1 cellular context compared by ENCODE assay signal in the genomic region with DNA sequence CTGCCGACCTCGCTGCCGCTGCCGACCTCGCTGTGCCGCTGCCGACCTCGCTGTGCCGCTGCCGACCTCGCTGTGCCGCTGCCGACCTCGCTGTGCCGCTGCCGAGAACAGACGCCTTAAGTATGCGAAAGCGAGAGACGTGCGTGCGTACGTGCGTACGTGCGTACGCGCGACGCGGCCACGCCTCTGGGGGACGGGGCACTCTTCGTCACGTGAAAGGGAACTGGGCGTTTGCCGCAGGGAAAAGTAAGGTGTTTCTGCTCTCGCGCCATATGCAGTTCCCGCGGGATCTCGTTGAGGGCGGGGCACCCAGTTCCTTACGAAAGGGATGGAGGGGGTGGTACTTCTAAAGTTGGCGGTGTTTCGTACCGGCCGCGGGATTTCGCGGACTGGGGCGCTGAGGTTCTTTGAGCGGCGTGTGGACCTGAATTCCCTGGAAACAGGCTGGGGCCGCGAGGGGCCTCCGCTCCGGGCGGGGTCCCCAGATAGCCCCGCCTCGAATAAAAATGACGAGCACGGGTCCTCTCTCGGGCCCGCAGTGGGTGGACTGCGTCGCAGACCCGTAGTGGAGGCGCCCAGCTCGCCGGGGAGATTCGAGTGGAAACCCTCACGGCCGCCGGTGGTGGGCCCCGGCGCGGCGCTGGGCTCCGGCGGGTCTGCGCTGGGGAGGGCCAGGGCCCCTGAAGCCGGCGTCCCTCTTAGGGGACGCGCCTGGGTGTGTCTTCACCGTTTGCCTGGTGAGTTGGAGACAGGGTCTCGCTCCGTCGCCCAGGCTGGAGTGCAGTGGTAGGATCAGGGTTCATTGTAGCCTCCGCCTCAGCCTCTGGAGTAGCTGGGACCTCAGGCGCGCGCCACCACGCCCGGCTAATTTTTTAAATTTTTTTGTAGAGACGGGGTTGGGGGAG.
TF ChIP-seq lines count a peak whose summit lies in the region.

A gene (minus strand): TSS at position 94 of the 905 bp plus-strand sequence. CDS start 167 bp downstream, outside the sequence.

TF ChIP-seq in HepG2, 621 proteins besides CTCF, POLR2A, EP300 and RAD21 (continued from another document and continues in another):
- TF ChIP-seq, protein P1, sequence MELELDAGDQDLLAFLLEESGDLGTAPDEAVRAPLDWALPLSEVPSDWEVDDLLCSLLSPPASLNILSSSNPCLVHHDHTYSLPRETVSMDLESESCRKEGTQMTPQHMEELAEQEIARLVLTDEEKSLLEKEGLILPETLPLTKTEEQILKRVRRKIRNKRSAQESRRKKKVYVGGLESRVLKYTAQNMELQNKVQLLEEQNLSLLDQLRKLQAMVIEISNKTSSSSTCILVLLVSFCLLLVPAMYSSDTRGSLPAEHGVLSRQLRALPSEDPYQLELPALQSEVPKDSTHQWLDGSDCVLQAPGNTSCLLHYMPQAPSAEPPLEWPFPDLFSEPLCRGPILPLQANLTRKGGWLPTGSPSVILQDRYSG (CRISPR knock-in tag; IDR thresholded peaks at IDR 0.05): 0 out of 2 replicates have a peak, but pooled peaks have one; percentile 34
- TF ChIP-seq, protein P2, sequence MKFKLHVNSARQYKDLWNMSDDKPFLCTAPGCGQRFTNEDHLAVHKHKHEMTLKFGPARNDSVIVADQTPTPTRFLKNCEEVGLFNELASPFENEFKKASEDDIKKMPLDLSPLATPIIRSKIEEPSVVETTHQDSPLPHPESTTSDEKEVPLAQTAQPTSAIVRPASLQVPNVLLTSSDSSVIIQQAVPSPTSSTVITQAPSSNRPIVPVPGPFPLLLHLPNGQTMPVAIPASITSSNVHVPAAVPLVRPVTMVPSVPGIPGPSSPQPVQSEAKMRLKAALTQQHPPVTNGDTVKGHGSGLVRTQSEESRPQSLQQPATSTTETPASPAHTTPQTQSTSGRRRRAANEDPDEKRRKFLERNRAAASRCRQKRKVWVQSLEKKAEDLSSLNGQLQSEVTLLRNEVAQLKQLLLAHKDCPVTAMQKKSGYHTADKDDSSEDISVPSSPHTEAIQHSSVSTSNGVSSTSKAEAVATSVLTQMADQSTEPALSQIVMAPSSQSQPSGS (CRISPR knock-in tag; IDR thresholded peaks at IDR 0.05): peak; percentile 82
- TF ChIP-seq SOX6 (IDR thresholded peaks at IDR 0.05) (no peak), SOX6 (CRISPR knock-in tag; IDR thresholded peaks at IDR 0.05) (peak; percentile 71), ETV6 (CRISPR knock-in tag; conservative IDR thresholded peaks at IDR 0.05) (peak; percentile 8; the same call in 1 of the 2 replicates), HIVEP1 (CRISPR knock-in tag; IDR thresholded peaks at IDR 0.05) (peak; percentile 68; the same call in 1 of the 2 replicates), ZNF564 (CRISPR knock-in tag; IDR thresholded peaks at IDR 0.05) (peak; percentile 80; the same call in 1 of the 2 replicates), GATAD1 (CRISPR knock-in tag; IDR thresholded peaks at IDR 0.05) (peak; percentile 94), SMAD9 (CRISPR knock-in tag; IDR thresholded peaks at IDR 0.05) (peak; percentile 58; the same call in 1 of the 2 replicates), ARNT2 (CRISPR knock-in tag; IDR thresholded peaks at IDR 0.05; ENCODE audit: low read depth) (peak; percentile 96), ZNF7 (CRISPR knock-in tag; IDR thresholded peaks at IDR 0.05) (no peak), POLR2AphosphoS2 (IDR thresholded peaks at IDR 0.05; ENCODE audit: low read depth, low read length) (no peak), ZNF879 (CRISPR knock-in tag; IDR thresholded peaks at IDR 0.05) (no peak), NCOA2 (CRISPR knock-in tag; IDR thresholded peaks at IDR 0.05) (peak; percentile 16), ZNF709 (CRISPR knock-in tag; IDR thresholded peaks at IDR 0.05) (peak; percentile 96), HOXA7 (CRISPR knock-in tag; IDR thresholded peaks at IDR 0.05) (no peak), XBP1 (CRISPR knock-in tag; IDR thresholded peaks at IDR 0.05) (0 out of 2 replicates have a peak, but pooled peaks have one; percentile 44), ZNF598 (CRISPR knock-in tag; IDR thresholded peaks at IDR 0.05; ENCODE audit: borderline replicate concordance) (peak; percentile 98), TAF1 (CRISPR knock-in tag; IDR thresholded peaks at IDR 0.05) (peak; percentile 91), ZNF652 (CRISPR knock-in tag; IDR thresholded peaks at IDR 0.05; ENCODE audit: borderline replicate concordance, low read depth) (0 out of 2 replicates have a peak, but pooled peaks have one; percentile 12), MED13 (CRISPR knock-in tag; IDR thresholded peaks at IDR 0.05) (peak; percentile 77; the same call in 1 of the 2 replicates), ZBTB7A (CRISPR knock-in tag; IDR thresholded peaks at IDR 0.05) (no peak; the same call in 1 of the 2 replicates), FOXK2 (IDR thresholded peaks at IDR 0.05) (peak; percentile 71; the same call in 1 of the 2 replicates), GATA4 (IDR thresholded peaks at IDR 0.05; ENCODE audit: borderline replicate concordance, low read depth) (peak; percentile 83), ZFY (CRISPR knock-in tag; IDR thresholded peaks at IDR 0.05) (peak; percentile 88), SRSF9 (IDR thresholded peaks at IDR 0.05; ENCODE audit: borderline replicate concordance, insufficient read depth, low read depth, low read length, poor library complexity, severe bottlenecking) (no peak), HES4 (CRISPR knock-in tag; IDR thresholded peaks at IDR 0.05; ENCODE audit: borderline replicate concordance) (peak; percentile 97), ZFP1 (CRISPR knock-in tag; IDR thresholded peaks at IDR 0.05) (peak; percentile 72; the same call in 1 of the 2 replicates), ZNF672 (CRISPR knock-in tag; IDR thresholded peaks at IDR 0.05) (no peak; the same call in 1 of the 2 replicates), ISL2 (CRISPR knock-in tag; IDR thresholded peaks at IDR 0.05) (peak; percentile 63)
- TF ChIP-seq, protein P3, sequence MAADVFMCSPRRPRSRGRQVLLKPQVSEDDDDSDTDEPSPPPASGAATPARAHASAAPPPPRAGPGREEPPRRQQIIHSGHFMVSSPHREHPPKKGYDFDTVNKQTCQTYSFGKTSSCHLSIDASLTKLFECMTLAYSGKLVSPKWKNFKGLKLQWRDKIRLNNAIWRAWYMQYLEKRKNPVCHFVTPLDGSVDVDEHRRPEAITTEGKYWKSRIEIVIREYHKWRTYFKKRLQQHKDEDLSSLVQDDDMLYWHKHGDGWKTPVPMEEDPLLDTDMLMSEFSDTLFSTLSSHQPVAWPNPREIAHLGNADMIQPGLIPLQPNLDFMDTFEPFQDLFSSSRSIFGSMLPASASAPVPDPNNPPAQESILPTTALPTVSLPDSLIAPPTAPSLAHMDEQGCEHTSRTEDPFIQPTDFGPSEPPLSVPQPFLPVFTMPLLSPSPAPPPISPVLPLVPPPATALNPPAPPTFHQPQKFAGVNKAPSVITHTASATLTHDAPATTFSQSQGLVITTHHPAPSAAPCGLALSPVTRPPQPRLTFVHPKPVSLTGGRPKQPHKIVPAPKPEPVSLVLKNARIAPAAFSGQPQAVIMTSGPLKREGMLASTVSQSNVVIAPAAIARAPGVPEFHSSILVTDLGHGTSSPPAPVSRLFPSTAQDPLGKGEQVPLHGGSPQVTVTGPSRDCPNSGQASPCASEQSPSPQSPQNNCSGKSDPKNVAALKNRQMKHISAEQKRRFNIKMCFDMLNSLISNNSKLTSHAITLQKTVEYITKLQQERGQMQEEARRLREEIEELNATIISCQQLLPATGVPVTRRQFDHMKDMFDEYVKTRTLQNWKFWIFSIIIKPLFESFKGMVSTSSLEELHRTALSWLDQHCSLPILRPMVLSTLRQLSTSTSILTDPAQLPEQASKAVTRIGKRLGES (CRISPR knock-in tag; IDR thresholded peaks at IDR 0.05; ENCODE audit: borderline replicate concordance): peak; percentile 86
- TF ChIP-seq, protein P4, sequence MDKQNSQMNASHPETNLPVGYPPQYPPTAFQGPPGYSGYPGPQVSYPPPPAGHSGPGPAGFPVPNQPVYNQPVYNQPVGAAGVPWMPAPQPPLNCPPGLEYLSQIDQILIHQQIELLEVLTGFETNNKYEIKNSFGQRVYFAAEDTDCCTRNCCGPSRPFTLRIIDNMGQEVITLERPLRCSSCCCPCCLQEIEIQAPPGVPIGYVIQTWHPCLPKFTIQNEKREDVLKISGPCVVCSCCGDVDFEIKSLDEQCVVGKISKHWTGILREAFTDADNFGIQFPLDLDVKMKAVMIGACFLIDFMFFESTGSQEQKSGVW (CRISPR knock-in tag; IDR thresholded peaks at IDR 0.05; ENCODE audit: borderline replicate concordance): no peak
- TF ChIP-seq, protein P5, sequence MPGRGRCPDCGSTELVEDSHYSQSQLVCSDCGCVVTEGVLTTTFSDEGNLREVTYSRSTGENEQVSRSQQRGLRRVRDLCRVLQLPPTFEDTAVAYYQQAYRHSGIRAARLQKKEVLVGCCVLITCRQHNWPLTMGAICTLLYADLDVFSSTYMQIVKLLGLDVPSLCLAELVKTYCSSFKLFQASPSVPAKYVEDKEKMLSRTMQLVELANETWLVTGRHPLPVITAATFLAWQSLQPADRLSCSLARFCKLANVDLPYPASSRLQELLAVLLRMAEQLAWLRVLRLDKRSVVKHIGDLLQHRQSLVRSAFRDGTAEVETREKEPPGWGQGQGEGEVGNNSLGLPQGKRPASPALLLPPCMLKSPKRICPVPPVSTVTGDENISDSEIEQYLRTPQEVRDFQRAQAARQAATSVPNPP (CRISPR knock-in tag; IDR thresholded peaks at IDR 0.05): peak; percentile 96
- TF ChIP-seq, protein P6, sequence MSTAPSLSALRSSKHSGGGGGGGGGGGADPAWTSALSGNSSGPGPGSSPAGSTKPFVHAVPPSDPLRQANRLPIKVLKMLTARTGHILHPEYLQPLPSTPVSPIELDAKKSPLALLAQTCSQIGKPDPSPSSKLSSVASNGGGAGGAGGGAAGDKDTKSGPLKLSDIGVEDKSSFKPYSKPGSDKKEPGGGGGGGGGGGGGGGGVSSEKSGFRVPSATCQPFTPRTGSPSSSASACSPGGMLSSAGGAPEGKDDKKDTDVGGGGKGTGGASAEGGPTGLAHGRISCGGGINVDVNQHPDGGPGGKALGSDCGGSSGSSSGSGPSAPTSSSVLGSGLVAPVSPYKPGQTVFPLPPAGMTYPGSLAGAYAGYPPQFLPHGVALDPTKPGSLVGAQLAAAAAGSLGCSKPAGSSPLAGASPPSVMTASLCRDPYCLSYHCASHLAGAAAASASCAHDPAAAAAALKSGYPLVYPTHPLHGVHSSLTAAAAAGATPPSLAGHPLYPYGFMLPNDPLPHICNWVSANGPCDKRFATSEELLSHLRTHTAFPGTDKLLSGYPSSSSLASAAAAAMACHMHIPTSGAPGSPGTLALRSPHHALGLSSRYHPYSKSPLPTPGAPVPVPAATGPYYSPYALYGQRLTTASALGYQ (CRISPR knock-in tag; IDR thresholded peaks at IDR 0.05): peak; percentile 71; the same call in 1 of the 2 replicates
- TF ChIP-seq, protein P7, sequence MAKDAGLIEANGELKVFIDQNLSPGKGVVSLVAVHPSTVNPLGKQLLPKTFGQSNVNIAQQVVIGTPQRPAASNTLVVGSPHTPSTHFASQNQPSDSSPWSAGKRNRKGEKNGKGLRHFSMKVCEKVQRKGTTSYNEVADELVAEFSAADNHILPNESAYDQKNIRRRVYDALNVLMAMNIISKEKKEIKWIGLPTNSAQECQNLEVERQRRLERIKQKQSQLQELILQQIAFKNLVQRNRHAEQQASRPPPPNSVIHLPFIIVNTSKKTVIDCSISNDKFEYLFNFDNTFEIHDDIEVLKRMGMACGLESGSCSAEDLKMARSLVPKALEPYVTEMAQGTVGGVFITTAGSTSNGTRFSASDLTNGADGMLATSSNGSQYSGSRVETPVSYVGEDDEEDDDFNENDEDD (CRISPR knock-in tag; IDR thresholded peaks at IDR 0.05; ENCODE audit: borderline replicate concordance): peak; percentile 79; the same call in 1 of the 2 replicates
- TF ChIP-seq, protein P8, sequence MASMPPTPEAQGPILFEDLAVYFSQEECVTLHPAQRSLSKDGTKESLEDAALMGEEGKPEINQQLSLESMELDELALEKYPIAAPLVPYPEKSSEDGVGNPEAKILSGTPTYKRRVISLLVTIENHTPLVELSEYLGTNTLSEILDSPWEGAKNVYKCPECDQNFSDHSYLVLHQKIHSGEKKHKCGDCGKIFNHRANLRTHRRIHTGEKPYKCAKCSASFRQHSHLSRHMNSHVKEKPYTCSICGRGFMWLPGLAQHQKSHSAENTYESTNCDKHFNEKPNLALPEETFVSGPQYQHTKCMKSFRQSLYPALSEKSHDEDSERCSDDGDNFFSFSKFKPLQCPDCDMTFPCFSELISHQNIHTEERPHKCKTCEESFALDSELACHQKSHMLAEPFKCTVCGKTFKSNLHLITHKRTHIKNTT (CRISPR knock-in tag; IDR thresholded peaks at IDR 0.05): no peak
- TF ChIP-seq, protein P9, sequence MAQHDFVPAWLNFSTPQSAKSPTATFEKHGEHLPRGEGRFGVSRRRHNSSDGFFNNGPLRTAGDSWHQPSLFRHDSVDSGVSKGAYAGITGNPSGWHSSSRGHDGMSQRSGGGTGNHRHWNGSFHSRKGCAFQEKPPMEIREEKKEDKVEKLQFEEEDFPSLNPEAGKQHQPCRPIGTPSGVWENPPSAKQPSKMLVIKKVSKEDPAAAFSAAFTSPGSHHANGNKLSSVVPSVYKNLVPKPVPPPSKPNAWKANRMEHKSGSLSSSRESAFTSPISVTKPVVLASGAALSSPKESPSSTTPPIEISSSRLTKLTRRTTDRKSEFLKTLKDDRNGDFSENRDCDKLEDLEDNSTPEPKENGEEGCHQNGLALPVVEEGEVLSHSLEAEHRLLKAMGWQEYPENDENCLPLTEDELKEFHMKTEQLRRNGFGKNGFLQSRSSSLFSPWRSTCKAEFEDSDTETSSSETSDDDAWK (CRISPR knock-in tag; IDR thresholded peaks at IDR 0.05): no peak
- TF ChIP-seq, protein P10, sequence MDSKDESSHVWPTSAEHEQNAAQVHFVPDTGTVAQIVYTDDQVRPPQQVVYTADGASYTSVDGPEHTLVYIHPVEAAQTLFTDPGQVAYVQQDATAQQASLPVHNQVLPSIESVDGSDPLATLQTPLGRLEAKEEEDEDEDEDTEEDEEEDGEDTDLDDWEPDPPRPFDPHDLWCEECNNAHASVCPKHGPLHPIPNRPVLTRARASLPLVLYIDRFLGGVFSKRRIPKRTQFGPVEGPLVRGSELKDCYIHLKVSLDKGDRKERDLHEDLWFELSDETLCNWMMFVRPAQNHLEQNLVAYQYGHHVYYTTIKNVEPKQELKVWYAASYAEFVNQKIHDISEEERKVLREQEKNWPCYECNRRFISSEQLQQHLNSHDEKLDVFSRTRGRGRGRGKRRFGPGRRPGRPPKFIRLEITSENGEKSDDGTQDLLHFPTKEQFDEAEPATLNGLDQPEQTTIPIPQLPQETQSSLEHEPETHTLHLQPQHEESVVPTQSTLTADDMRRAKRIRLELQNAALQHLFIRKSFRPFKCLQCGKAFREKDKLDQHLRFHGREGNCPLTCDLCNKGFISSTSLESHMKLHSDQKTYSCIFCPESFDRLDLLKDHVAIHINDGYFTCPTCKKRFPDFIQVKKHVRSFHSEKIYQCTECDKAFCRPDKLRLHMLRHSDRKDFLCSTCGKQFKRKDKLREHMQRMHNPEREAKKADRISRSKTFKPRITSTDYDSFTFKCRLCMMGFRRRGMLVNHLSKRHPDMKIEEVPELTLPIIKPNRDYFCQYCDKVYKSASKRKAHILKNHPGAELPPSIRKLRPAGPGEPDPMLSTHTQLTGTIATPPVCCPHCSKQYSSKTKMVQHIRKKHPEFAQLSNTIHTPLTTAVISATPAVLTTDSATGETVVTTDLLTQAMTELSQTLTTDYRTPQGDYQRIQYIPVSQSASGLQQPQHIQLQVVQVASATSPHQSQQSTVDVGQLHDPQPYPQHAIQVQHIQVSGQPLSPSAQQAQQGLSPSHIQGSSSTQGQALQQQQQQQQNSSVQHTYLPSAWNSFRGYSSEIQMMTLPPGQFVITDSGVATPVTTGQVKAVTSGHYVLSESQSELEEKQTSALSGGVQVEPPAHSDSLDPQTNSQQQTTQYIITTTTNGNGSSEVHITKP (CRISPR knock-in tag; IDR thresholded peaks at IDR 0.05; ENCODE audit: low read depth): peak; percentile 63
- TF ChIP-seq, protein P11, sequence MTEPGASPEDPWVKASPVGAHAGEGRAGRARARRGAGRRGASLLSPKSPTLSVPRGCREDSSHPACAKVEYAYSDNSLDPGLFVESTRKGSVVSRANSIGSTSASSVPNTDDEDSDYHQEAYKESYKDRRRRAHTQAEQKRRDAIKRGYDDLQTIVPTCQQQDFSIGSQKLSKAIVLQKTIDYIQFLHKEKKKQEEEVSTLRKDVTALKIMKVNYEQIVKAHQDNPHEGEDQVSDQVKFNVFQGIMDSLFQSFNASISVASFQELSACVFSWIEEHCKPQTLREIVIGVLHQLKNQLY (CRISPR knock-in tag; IDR thresholded peaks at IDR 0.05): peak; percentile 97
